Comparison of ENCODE assay signal across 1 cellular context in genomic region chr3:16060358-16060852, GRCh38.
TF ChIP-seq lines count a peak whose summit lies in the region.

No MANE protein-coding gene starts in this region.

TF ChIP-seq in HepG2, 621 proteins besides CTCF, POLR2A, EP300 and RAD21 (continued from another document and continues in another):
- TF ChIP-seq PRDM15 (CRISPR knock-in tag; IDR thresholded peaks at IDR 0.05) = no peak
- TF ChIP-seq, protein P1, sequence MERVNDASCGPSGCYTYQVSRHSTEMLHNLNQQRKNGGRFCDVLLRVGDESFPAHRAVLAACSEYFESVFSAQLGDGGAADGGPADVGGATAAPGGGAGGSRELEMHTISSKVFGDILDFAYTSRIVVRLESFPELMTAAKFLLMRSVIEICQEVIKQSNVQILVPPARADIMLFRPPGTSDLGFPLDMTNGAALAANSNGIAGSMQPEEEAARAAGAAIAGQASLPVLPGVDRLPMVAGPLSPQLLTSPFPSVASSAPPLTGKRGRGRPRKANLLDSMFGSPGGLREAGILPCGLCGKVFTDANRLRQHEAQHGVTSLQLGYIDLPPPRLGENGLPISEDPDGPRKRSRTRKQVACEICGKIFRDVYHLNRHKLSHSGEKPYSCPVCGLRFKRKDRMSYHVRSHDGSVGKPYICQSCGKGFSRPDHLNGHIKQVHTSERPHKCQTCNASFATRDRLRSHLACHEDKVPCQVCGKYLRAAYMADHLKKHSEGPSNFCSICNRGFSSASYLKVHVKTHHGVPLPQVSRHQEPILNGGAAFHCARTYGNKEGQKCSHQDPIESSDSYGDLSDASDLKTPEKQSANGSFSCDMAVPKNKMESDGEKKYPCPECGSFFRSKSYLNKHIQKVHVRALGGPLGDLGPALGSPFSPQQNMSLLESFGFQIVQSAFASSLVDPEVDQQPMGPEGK (CRISPR knock-in tag; IDR thresholded peaks at IDR 0.05) = peak; percentile 48
- TF ChIP-seq EEA1 (CRISPR knock-in tag; IDR thresholded peaks at IDR 0.05; ENCODE audit: borderline replicate concordance) = no peak
- TF ChIP-seq, protein P2, sequence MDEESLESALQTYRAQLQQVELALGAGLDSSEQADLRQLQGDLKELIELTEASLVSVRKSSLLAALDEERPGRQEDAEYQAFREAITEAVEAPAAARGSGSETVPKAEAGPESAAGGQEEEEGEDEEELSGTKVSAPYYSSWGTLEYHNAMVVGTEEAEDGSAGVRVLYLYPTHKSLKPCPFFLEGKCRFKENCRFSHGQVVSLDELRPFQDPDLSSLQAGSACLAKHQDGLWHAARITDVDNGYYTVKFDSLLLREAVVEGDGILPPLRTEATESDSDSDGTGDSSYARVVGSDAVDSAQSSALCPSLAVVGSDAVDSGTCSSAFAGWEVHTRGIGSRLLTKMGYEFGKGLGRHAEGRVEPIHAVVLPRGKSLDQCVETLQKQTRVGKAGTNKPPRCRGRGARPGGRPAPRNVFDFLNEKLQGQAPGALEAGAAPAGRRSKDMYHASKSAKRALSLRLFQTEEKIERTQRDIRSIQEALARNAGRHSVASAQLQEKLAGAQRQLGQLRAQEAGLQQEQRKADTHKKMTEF (CRISPR knock-in tag; IDR thresholded peaks at IDR 0.05) = peak; percentile 97
- TF ChIP-seq TEF (CRISPR knock-in tag; IDR thresholded peaks at IDR 0.05) = no peak
- TF ChIP-seq SMARCC2 (IDR thresholded peaks at IDR 0.05) = peak; percentile 77; the same call in 1 of the 2 replicates
- TF ChIP-seq ZNF17 (CRISPR knock-in tag; IDR thresholded peaks at IDR 0.05) = no peak
- no peak for TF ChIP-seq ZNF235 (CRISPR knock-in tag; IDR thresholded peaks at IDR 0.05; ENCODE audit: borderline replicate concordance)
- peak; percentile 69 for TF ChIP-seq ZNF18 (CRISPR knock-in tag; IDR thresholded peaks at IDR 0.05; ENCODE audit: insufficient replicate concordance)
- TF ChIP-seq, protein P3, sequence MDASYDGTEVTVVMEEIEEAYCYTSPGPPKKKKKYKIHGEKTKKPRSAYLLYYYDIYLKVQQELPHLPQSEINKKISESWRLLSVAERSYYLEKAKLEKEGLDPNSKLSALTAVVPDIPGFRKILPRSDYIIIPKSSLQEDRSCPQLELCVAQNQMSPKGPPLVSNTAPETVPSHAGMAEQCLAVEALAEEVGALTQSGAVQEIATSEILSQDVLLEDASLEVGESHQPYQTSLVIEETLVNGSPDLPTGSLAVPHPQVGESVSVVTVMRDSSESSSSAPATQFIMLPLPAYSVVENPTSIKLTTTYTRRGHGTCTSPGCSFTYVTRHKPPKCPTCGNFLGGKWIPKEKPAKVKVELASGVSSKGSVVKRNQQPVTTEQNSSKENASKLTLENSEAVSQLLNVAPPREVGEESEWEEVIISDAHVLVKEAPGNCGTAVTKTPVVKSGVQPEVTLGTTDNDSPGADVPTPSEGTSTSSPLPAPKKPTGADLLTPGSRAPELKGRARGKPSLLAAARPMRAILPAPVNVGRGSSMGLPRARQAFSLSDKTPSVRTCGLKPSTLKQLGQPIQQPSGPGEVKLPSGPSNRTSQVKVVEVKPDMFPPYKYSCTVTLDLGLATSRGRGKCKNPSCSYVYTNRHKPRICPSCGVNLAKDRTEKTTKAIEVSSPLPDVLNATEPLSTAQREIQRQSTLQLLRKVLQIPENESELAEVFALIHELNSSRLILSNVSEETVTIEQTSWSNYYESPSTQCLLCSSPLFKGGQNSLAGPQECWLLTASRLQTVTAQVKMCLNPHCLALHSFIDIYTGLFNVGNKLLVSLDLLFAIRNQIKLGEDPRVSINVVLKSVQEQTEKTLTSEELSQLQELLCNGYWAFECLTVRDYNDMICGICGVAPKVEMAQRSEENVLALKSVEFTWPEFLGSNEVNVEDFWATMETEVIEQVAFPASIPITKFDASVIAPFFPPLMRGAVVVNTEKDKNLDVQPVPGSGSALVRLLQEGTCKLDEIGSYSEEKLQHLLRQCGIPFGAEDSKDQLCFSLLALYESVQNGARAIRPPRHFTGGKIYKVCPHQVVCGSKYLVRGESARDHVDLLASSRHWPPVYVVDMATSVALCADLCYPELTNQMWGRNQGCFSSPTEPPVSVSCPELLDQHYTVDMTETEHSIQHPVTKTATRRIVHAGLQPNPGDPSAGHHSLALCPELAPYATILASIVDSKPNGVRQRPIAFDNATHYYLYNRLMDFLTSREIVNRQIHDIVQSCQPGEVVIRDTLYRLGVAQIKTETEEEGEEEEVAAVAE (CRISPR knock-in tag; IDR thresholded peaks at IDR 0.05; ENCODE audit: borderline replicate concordance) = peak; percentile 90
- no peak for TF ChIP-seq ZNF251 (CRISPR knock-in tag; IDR thresholded peaks at IDR 0.05)
- no peak for TF ChIP-seq RAD51 (IDR thresholded peaks at IDR 0.05; ENCODE audit: borderline replicate concordance)
- TF ChIP-seq CENPBD1 (CRISPR knock-in tag; IDR thresholded peaks at IDR 0.05; ENCODE audit: borderline replicate concordance, low read depth) = no peak
- 0 out of 2 replicates have a peak, but pooled peaks have one; percentile 55 for TF ChIP-seq SNAPC5 (CRISPR knock-in tag; IDR thresholded peaks at IDR 0.05; ENCODE audit: borderline replicate concordance)
- TF ChIP-seq SP1 (IDR thresholded peaks at IDR 0.05) = no peak
- TF ChIP-seq SP1 (CRISPR knock-in tag; IDR thresholded peaks at IDR 0.05) = peak; percentile 43
- TF ChIP-seq, protein P4, sequence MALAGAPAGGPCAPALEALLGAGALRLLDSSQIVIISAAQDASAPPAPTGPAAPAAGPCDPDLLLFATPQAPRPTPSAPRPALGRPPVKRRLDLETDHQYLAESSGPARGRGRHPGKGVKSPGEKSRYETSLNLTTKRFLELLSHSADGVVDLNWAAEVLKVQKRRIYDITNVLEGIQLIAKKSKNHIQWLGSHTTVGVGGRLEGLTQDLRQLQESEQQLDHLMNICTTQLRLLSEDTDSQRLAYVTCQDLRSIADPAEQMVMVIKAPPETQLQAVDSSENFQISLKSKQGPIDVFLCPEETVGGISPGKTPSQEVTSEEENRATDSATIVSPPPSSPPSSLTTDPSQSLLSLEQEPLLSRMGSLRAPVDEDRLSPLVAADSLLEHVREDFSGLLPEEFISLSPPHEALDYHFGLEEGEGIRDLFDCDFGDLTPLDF (CRISPR knock-in tag; IDR thresholded peaks at IDR 0.05) = no peak
- TF ChIP-seq JARID2 (CRISPR knock-in tag; IDR thresholded peaks at IDR 0.05; ENCODE audit: insufficient replicate concordance) = no peak
- no peak for TF ChIP-seq GZF1 (CRISPR knock-in tag; IDR thresholded peaks at IDR 0.05)
- TF ChIP-seq, protein P5, sequence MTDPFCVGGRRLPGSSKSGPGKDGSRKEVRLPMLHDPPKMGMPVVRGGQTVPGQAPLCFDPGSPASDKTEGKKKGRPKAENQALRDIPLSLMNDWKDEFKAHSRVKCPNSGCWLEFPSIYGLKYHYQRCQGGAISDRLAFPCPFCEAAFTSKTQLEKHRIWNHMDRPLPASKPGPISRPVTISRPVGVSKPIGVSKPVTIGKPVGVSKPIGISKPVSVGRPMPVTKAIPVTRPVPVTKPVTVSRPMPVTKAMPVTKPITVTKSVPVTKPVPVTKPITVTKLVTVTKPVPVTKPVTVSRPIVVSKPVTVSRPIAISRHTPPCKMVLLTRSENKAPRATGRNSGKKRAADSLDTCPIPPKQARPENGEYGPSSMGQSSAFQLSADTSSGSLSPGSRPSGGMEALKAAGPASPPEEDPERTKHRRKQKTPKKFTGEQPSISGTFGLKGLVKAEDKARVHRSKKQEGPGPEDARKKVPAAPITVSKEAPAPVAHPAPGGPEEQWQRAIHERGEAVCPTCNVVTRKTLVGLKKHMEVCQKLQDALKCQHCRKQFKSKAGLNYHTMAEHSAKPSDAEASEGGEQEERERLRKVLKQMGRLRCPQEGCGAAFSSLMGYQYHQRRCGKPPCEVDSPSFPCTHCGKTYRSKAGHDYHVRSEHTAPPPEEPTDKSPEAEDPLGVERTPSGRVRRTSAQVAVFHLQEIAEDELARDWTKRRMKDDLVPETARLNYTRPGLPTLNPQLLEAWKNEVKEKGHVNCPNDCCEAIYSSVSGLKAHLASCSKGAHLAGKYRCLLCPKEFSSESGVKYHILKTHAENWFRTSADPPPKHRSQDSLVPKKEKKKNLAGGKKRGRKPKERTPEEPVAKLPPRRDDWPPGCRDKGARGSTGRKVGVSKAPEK (CRISPR knock-in tag; IDR thresholded peaks at IDR 0.05; ENCODE audit: borderline replicate concordance) = peak; percentile 65; the same call in 1 of the 2 replicates
- no peak for TF ChIP-seq ZNF282 (IDR thresholded peaks at IDR 0.05; ENCODE audit: partially characterized antibody)
- peak; percentile 93 for TF ChIP-seq AHDC1 (CRISPR knock-in tag; IDR thresholded peaks at IDR 0.05; ENCODE audit: borderline replicate concordance)
- no peak for TF ChIP-seq ZNF577 (CRISPR knock-in tag; IDR thresholded peaks at IDR 0.05; ENCODE audit: borderline replicate concordance, low read depth)
- TF ChIP-seq PLRG1 (conservative IDR thresholded peaks at IDR 0.05) = no peak
- peak; percentile 95 for TF ChIP-seq FOXK2 (IDR thresholded peaks at IDR 0.05)
- TF ChIP-seq ZNF672 (CRISPR knock-in tag; IDR thresholded peaks at IDR 0.05) = no peak
- TF ChIP-seq MED1 (CRISPR knock-in tag; IDR thresholded peaks at IDR 0.05) = peak; percentile 98
